Comparison of ENCODE assay signal across 8 cellular contexts in the genomic region with DNA sequence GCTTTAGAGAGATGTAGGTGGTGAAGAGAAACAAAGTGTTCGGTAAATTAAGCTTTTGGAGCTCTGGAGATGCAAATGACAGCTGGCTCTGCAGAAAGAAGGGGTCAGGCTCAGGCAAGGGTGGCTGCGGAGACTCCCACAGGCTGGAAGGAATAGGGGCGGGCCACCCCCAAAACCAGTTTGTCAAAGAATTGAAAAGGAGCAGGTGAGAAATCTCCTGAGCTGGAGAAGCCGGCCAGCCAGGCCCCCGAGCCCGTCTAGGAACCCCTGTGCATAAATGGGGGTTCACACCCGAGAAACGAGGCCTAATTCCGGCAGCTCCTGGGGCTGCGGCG.
DNase-seq lines count a peak whose midpoint lies in the region; ATAC-seq lines count a peak whose summit lies in the region.

No MANE protein-coding gene starts in this region.

- no peaks in the 10 kb centered on the region for H3K36me3 ChIP-seq in effector memory CD4-positive, alpha-beta T cell (ENCODE audit: control insufficient read depth, insufficient read depth, low read length)
- no peaks in the 10 kb centered on the region for H3K36me3 ChIP-seq in mucosa of stomach (ENCODE audit: control insufficient read depth, insufficient read depth, low read length)

- H3K9ac ChIP-seq in mucosa of stomach (ENCODE audit: low read length): peak overlapping the region; percentile 99

- peak overlapping the region; percentile 91 for H3K4me3 ChIP-seq in effector memory CD4-positive, alpha-beta T cell (ENCODE audit: insufficient read depth, low read depth, low read length, poor library complexity, severe bottlenecking)
- peak overlapping the region; percentile 78 for H3K4me3 ChIP-seq in mucosa of stomach (ENCODE audit: low read length)

- peaks cover 6% of the 10 kb centered on the region for H3K4me1 ChIP-seq in effector memory CD4-positive, alpha-beta T cell (ENCODE audit: control insufficient read depth, insufficient read depth, low read length, poor library complexity, severe bottlenecking)
- no peaks in the 10 kb centered on the region for H3K4me1 ChIP-seq in mucosa of stomach (ENCODE audit: control insufficient read depth, insufficient read depth, low read length)

- H3K27me3 ChIP-seq in effector memory CD4-positive, alpha-beta T cell (replicated peaks; ENCODE audit: control insufficient read depth, insufficient read depth, low read length, poor library complexity, severe bottlenecking): no peaks in the 10 kb centered on the region
- no peaks in the 10 kb centered on the region for H3K27me3 ChIP-seq in mucosa of stomach (ENCODE audit: control insufficient read depth, insufficient read depth, low read length)

- DNase-seq in NCI-H146 (lab: John Stamatoyannopoulos, UW) (peak; percentile 42), NCI-H146 treated with DMSO at 0.1 percent for 48 hours (lab: John Stamatoyannopoulos, UW; ENCODE audit: unreplicated experiment) (no peak), RPMI8226 (peak; percentile 31), hepatic stellate cell (ENCODE audit: low spot score) (no peak), SKM-1 treated with dmso at 0.1 percent for 144 hours (lab: John Stamatoyannopoulos, UW; ENCODE audit: unreplicated experiment) (no peak)
- DNase-seq in effector memory CD4-positive, alpha-beta T cell: peak in 1 of 3 donors; percentile 11

- ATAC-seq in HG02642 (IDR thresholded peaks at IDR 0.05; ENCODE audit: poor library complexity, unreplicated experiment): peak; percentile 21

- peak overlapping the region; percentile 87 for H3K27ac ChIP-seq in effector memory CD4-positive, alpha-beta T cell (ENCODE audit: insufficient read depth, low read length, poor library complexity, severe bottlenecking)

- H3K9me3 ChIP-seq in effector memory CD4-positive, alpha-beta T cell (ENCODE audit: control insufficient read depth, low read length): no peaks in the 10 kb centered on the region
- no peaks in the 10 kb centered on the region for H3K9me3 ChIP-seq in mucosa of stomach (ENCODE audit: control insufficient read depth, low read length)

Comparison
In these comparisons a context has a peak if more than half of its experiments do, and no peak if none do; other contexts are left out.
1. DNase-seq: peak in NCI-H146 (single experiment) and RPMI8226 (single experiment); none in NCI-H146 treated with DMSO at 0.1 percent for 48 hours (single experiment), hepatic stellate cell (single experiment) and SKM-1 treated with dmso at 0.1 percent for 144 hours (single experiment).